Comparison of ENCODE assay signal across 1 cellular context in the genomic region with DNA sequence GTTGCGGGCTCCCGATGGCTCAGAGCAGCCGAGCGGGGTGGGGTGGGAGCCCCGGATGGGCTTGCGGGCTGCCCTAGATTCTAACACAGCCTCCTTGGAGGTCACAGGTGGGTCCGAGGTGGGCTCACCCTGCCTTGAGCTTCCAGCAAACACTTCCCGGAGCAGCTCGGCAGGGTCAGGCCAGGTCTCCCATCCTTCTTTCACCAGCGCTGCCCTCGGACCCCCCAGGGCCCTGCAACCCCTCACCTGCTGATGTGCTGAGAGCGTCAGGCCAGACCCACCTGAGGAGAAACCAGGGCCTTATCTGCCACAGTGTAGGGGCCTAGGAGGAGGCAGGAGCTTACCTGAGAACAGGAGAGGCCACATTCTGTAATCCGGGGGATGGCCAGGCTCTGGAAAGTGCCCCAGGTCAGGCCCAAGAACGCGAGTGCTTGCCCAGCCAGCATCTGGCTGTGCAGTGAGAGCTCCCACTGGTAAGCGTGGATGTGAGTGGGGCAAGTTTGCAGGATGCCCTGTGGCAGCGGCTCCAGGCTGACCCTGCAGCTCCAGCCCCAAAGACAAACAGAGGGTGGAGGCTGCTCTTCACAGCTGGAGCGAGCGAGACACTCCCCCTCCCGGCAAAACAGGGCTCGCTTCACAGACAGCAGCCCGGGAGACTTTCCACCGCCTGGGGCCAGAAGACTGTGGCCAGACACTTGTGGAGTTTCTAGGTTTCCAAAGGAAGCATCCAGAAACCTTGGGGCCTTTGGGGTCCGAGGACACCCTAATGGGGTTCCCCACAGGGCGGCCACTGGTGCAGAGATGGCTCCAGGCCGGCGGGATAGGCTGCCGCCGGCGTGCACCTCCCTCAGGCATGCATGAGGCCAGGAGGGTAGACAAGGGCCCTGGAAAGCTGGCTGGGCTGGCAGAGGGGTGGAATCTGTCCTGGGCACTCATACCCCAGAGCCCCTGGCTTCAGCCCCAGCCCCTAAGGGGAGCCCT.
TF ChIP-seq lines count a peak whose summit lies in the region.

A gene (minus strand): TSS at position 565 of the 981 bp plus-strand sequence. CDS start 119 bp downstream, at position 446.

TF ChIP-seq in GM23338, 12 proteins besides CTCF, POLR2A, EP300 and RAD21 (continued from another document):
- TF ChIP-seq, protein P1, sequence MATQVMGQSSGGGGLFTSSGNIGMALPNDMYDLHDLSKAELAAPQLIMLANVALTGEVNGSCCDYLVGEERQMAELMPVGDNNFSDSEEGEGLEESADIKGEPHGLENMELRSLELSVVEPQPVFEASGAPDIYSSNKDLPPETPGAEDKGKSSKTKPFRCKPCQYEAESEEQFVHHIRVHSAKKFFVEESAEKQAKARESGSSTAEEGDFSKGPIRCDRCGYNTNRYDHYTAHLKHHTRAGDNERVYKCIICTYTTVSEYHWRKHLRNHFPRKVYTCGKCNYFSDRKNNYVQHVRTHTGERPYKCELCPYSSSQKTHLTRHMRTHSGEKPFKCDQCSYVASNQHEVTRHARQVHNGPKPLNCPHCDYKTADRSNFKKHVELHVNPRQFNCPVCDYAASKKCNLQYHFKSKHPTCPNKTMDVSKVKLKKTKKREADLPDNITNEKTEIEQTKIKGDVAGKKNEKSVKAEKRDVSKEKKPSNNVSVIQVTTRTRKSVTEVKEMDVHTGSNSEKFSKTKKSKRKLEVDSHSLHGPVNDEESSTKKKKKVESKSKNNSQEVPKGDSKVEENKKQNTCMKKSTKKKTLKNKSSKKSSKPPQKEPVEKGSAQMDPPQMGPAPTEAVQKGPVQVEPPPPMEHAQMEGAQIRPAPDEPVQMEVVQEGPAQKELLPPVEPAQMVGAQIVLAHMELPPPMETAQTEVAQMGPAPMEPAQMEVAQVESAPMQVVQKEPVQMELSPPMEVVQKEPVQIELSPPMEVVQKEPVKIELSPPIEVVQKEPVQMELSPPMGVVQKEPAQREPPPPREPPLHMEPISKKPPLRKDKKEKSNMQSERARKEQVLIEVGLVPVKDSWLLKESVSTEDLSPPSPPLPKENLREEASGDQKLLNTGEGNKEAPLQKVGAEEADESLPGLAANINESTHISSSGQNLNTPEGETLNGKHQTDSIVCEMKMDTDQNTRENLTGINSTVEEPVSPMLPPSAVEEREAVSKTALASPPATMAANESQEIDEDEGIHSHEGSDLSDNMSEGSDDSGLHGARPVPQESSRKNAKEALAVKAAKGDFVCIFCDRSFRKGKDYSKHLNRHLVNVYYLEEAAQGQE (IDR thresholded peaks at IDR 0.05; ENCODE audit: unreplicated experiment) = no peak
- TF ChIP-seq ZNF331 (CRISPR knock-in tag; IDR thresholded peaks at IDR 0.05; ENCODE audit: low read depth) = no peak
- TF ChIP-seq EZH2 (IDR thresholded peaks at IDR 0.05; ENCODE audit: low read depth, unreplicated experiment) = no peak
TF ChIP-seq in GM23338: peak in this region for 0.
